ENCODE assay signal across 8 cellular contexts in genomic region chr16:67169642-67170167, GRCh38. TPM values are rescaled to one million over a fixed set of nuclear protein-coding genes. Genes with fewer than 3 reads are reported as not detected.
DNase-seq lines count a peak whose midpoint lies in the region; ATAC-seq and TF ChIP-seq lines count a peak whose summit lies in the region.

No MANE protein-coding gene starts in this region.

- peak overlapping the region; percentile 21 to 87 (median 79) for H3K4me3 Mint-ChIP-seq in CD4-positive, alpha-beta memory T cell
- H3K4me3 Mint-ChIP-seq in activated B cell treated with CpG ODN at 0.5 μM for 24 hours: peak overlapping the region; percentile 70

- H3K4me1 Mint-ChIP-seq in CD4-positive, alpha-beta memory T cell: peaks cover 18 to 61% (median 23%) of the 10 kb centered on the region in 4 donors
- peaks cover 32% of the 10 kb centered on the region for H3K4me1 Mint-ChIP-seq in activated B cell treated with CpG ODN at 0.5 μM for 24 hours

- peaks cover 18 to 37% of the 10 kb centered on the region in 2 donors for H3K27me3 Mint-ChIP-seq in CD4-positive, alpha-beta memory T cell
- peaks cover 69% of the 10 kb centered on the region for H3K27me3 Mint-ChIP-seq in activated B cell treated with CpG ODN at 0.5 μM for 24 hours

- peaks cover 32% of the 10 kb centered on the region for H3K27me3 ChIP-seq in CD4-positive, alpha-beta memory T cell (ENCODE audit: insufficient read depth, low read length)
- no peaks in the 10 kb centered on the region for H3K27me3 ChIP-seq in fibroblast of lung (ENCODE audit: control insufficient read depth, insufficient read depth, low read length)
- peaks cover 50% of the 10 kb centered on the region for H3K27me3 ChIP-seq in neuron (ENCODE audit: insufficient read depth, low read length)

- intact Hi-C loops in CD4-positive, alpha-beta memory T cell (cut with micrococcal nuclease): no loop called here
- intact Hi-C loops in activated B cell treated with CpG ODN at 0.5 μM for 24 hours (cut with micrococcal nuclease): no loop called here

- no peaks in the 10 kb centered on the region for H3K36me3 ChIP-seq in CD4-positive, alpha-beta memory T cell (ENCODE audit: insufficient read depth, low read length)
- no peaks in the 10 kb centered on the region for H3K36me3 ChIP-seq in fibroblast of lung (ENCODE audit: control insufficient read depth, insufficient read depth, low read length)
- no peaks in the 10 kb centered on the region for H3K36me3 ChIP-seq in neuron (ENCODE audit: insufficient read depth, low read length)

- H3K4me1 ChIP-seq in CD4-positive, alpha-beta memory T cell (ENCODE audit: insufficient read depth, low read length): peaks cover 40% of the 10 kb centered on the region
- H3K4me1 ChIP-seq in fibroblast of lung (ENCODE audit: control insufficient read depth, extremely low read depth, insufficient read depth, low read length) (peaks cover 15% of the 10 kb centered on the region), neuron (ENCODE audit: insufficient read depth, low read length) (peaks cover 34% of the 10 kb centered on the region)

- CTCF ChIA-PET in CD4-positive, alpha-beta memory T cell (lab: Charles Lee; ENCODE audit: partially characterized antibody): interaction anchor here (0.7 to 4.1 kb wide), 6 partner anchors 11 to 152 kb away, joined by 3 to 34 read pairs (median 4); partner anchors contain the start of genes FBXL8 and TRADD
- CTCF ChIA-PET in activated B cell treated with CpG ODN at 0.5 μM for 24 hours (lab: Charles Lee): interaction anchor here (1.0 to 2.9 kb wide), 2 partner anchors 13 to 14 kb away, joined by 3 to 9 read pairs; no protein-coding TSS in a partner anchor

- H3K9ac ChIP-seq in fibroblast of lung (ENCODE audit: insufficient read depth, low read length): peak overlapping the region; percentile 16

- no peak for TF ChIP-seq CTCF in activated B cell treated with CpG ODN at 0.5 μM for 24 hours (IDR thresholded peaks at IDR 0.05)
- TF ChIP-seq CTCF in fibroblast of lung (conservative IDR thresholded peaks at IDR 0.05 in 1 of 2, IDR thresholded peaks at IDR 0.05 in 1 of 2; ENCODE audit: low read depth in 1 of 2, low read length in 2 of 2): peak; percentile 52 to 66

- H3K27ac Mint-ChIP-seq in CD4-positive, alpha-beta memory T cell: peak overlapping the region in 3 of 7 donors; percentile 59 to 71 (median 63)
- H3K27ac Mint-ChIP-seq in activated B cell treated with CpG ODN at 0.5 μM for 24 hours: no peak overlapping the region

- H3K9me3 ChIP-seq in CD4-positive, alpha-beta memory T cell (ENCODE audit: control insufficient read depth in 1 of 2, low read length in 2 of 2): no peaks in the 10 kb centered on the region
- H3K9me3 ChIP-seq in fibroblast of lung (ENCODE audit: control insufficient read depth, insufficient read depth, low read depth, low read length): no peaks in the 10 kb centered on the region
- no peaks in the 10 kb centered on the region for H3K9me3 ChIP-seq in neuron (ENCODE audit: low read length)

- H4K20me1 ChIP-seq in fibroblast of lung (ENCODE audit: control insufficient read depth, extremely low read depth, insufficient read depth, low read length): no peaks in the 10 kb centered on the region

- DNase-seq in CD4-positive, alpha-beta memory T cell: no peak
- DNase-seq in activated B cell treated with CpG ODN at 0.5 μM for 24 hours (no peak), fibroblast of lung (ENCODE audit: low read depth in 2 of 2) (peak in 1 of 2 donors; percentile 17), AML-193 (lab: John Stamatoyannopoulos, UW) (no peak), HK-2 (ENCODE audit: unreplicated experiment) (no peak)

- peak overlapping the region; percentile 80 for H3K4me2 ChIP-seq in fibroblast of lung (ENCODE audit: extremely low read depth, insufficient read depth, low read length)

- H3K27ac ChIP-seq in CD4-positive, alpha-beta memory T cell (ENCODE audit: low read depth, low read length): no peak overlapping the region
- peak overlapping the region; percentile 52 for H3K27ac ChIP-seq in fibroblast of lung (ENCODE audit: insufficient read depth, low read length)

- POLR2A ChIA-PET in CD4-positive, alpha-beta memory T cell (lab: Charles Lee; ENCODE audit: partially characterized antibody): interaction anchor here (1.3 to 13.9 kb wide), 4 partner anchors 7 to 19 kb away, joined by 6 to 320 read pairs (median 18); partner anchors contain the start of genes B3GNT9, FBXL8, HSF4 and TRADD
- POLR2A ChIA-PET in activated B cell treated with CpG ODN at 0.5 μM for 24 hours (lab: Charles Lee): interaction anchor here (1.4 kb wide), 1 partner anchor 9 kb away, joined by 3 read pairs; no protein-coding TSS in a partner anchor

- H3K9me3 Mint-ChIP-seq in CD4-positive, alpha-beta memory T cell: no peaks in the 10 kb centered on the region
- no peaks in the 10 kb centered on the region for H3K9me3 Mint-ChIP-seq in activated B cell treated with CpG ODN at 0.5 μM for 24 hours

- no peak overlapping the region for H2AFZ ChIP-seq in fibroblast of lung (ENCODE audit: low read length)
- H2AFZ ChIP-seq in neuron (ENCODE audit: low read depth, low read length): peak overlapping the region; percentile 78

- H3K4me3 ChIP-seq in CD4-positive, alpha-beta memory T cell (ENCODE audit: low read length in 2 of 2): peak overlapping the region in 1 of 2 donors; percentile 27
- H3K4me3 ChIP-seq in fibroblast of lung (replicated peaks in 1 of 4; ENCODE audit: control extremely low read depth in 1 of 4, insufficient read depth in 1 of 4, low read depth in 3 of 4, low read length in 4 of 4) (peak overlapping the region in 3 of 4 experiments; percentile 16 to 55 (median 26)), neuron (ENCODE audit: low read length) (peak overlapping the region; percentile 52)

- ATAC-seq in HG02884 (IDR thresholded peaks at IDR 0.05; ENCODE audit: unreplicated experiment): peak; percentile 16
- no peak for ATAC-seq in activated B cell treated with CpG ODN at 0.5 μM for 24 hours (ENCODE audit: low read depth)
- ATAC-seq in GM18511 (IDR thresholded peaks at IDR 0.05; ENCODE audit: unreplicated experiment): no peak

- no peaks in the 10 kb centered on the region for H3K79me2 ChIP-seq in fibroblast of lung (ENCODE audit: control insufficient read depth, insufficient read depth, low read length)

- H3K36me3 Mint-ChIP-seq in CD4-positive, alpha-beta memory T cell: no peaks in the 10 kb centered on the region
- no peaks in the 10 kb centered on the region for H3K36me3 Mint-ChIP-seq in activated B cell treated with CpG ODN at 0.5 μM for 24 hours (ENCODE audit: low read depth)

RNA-seq across cellular contexts. Expression of gene NOL3, which starts 0.6 kb away (rescaled TPM):
- total RNA-seq in CD4-positive, alpha-beta memory T cell: 10 to 100 TPM in 1 of 2 experiments, 1 to 10 TPM in 1; 9.6 to 12.5 TPM
- polyA plus RNA-seq in CD4-positive, alpha-beta memory T cell: 1 to 10 TPM; 1.3 to 1.7 TPM
- total RNA-seq in activated B cell treated with CpG ODN at 0.5 μM for 24 hours (0.64 and 0.91 TPM in 2 replicates), fibroblast of lung (12.8 and 23.3 TPM in 2 replicates)
- polyA plus RNA-seq in fibroblast of lung: 6.2 and 8.0 TPM in 2 replicates
- 12.9 and 15.1 TPM in 2 replicates for polyA plus RNA-seq in fibroblast of lung (2012)
- 0.82 and 14.4 TPM in 2 replicates for polyA minus RNA-seq in fibroblast of lung (ENCODE audit: low replicate concordance)

RNA-seq across cellular contexts. Expression of gene HSF4, which starts 5.2 kb away (rescaled TPM):
- 10 to 100 TPM; 93.6 to 98.7 TPM for total RNA-seq in CD4-positive, alpha-beta memory T cell
- under 1 TPM in 1 of 2 donors, not detected in 1; 0.37 TPM for polyA plus RNA-seq in CD4-positive, alpha-beta memory T cell
- 5.9 and 7.3 TPM in 2 replicates for total RNA-seq in activated B cell treated with CpG ODN at 0.5 μM for 24 hours
- 25.8 and 31.3 TPM in 2 replicates for total RNA-seq in fibroblast of lung
- 1.9 and 6.4 TPM in 2 replicates for polyA plus RNA-seq in fibroblast of lung
- 1.8 and 8.8 TPM in 2 replicates for polyA plus RNA-seq in fibroblast of lung (2012)
- polyA minus RNA-seq in fibroblast of lung (ENCODE audit: low replicate concordance): 0.55 TPM in 1 of 2 replicates, not detected in the other

RNA-seq across cellular contexts. Expression of gene FBXL8, which starts 9.9 kb away (rescaled TPM):
- 10 to 100 TPM; 69.9 to 76.2 TPM for total RNA-seq in CD4-positive, alpha-beta memory T cell
- 10 to 100 TPM; 19.2 to 26.5 TPM for polyA plus RNA-seq in CD4-positive, alpha-beta memory T cell
- total RNA-seq in activated B cell treated with CpG ODN at 0.5 μM for 24 hours (5.6 and 6.5 TPM in 2 replicates), fibroblast of lung (9.8 and 10.4 TPM in 2 replicates)
- 2.4 and 4.0 TPM in 2 replicates for polyA plus RNA-seq in fibroblast of lung
- polyA plus RNA-seq in fibroblast of lung (2012): 5.8 and 7.9 TPM in 2 replicates
- polyA minus RNA-seq in fibroblast of lung (ENCODE audit: low replicate concordance): 0.70 and 2.3 TPM in 2 replicates

RNA-seq across cellular contexts. Expression of gene TRADD, which starts 10.0 kb away (rescaled TPM):
- total RNA-seq in CD4-positive, alpha-beta memory T cell: 100 to 1,000 TPM; 161 to 173 TPM
- 100 to 1,000 TPM; 221 to 285 TPM for polyA plus RNA-seq in CD4-positive, alpha-beta memory T cell
- total RNA-seq in activated B cell treated with CpG ODN at 0.5 μM for 24 hours (31.5 and 37.3 TPM in 2 replicates), fibroblast of lung (18.0 and 20.8 TPM in 2 replicates)
- 5.8 and 7.6 TPM in 2 replicates for polyA plus RNA-seq in fibroblast of lung
- polyA plus RNA-seq in fibroblast of lung (2012): 15.7 and 18.8 TPM in 2 replicates
- 7.0 and 10.2 TPM in 2 replicates for polyA minus RNA-seq in fibroblast of lung (ENCODE audit: low replicate concordance)

RNA-seq across cellular contexts. Expression of gene MATCAP1, which starts 14.1 kb away (rescaled TPM):
- total RNA-seq in CD4-positive, alpha-beta memory T cell: 1 to 10 TPM; 8.6 to 9.0 TPM
- polyA plus RNA-seq in CD4-positive, alpha-beta memory T cell: 1 to 10 TPM; 1.8 to 3.0 TPM
- total RNA-seq in activated B cell treated with CpG ODN at 0.5 μM for 24 hours (10.6 and 18.7 TPM in 2 replicates), fibroblast of lung (21.8 and 28.4 TPM in 2 replicates)
- polyA plus RNA-seq in fibroblast of lung: 12.7 and 16.6 TPM in 2 replicates
- 11.6 and 14.2 TPM in 2 replicates for polyA plus RNA-seq in fibroblast of lung (2012)
- 13.9 and 16.7 TPM in 2 replicates for polyA minus RNA-seq in fibroblast of lung (ENCODE audit: low replicate concordance)
